14 cellular contexts compared by ENCODE assay signal in the genomic region with DNA sequence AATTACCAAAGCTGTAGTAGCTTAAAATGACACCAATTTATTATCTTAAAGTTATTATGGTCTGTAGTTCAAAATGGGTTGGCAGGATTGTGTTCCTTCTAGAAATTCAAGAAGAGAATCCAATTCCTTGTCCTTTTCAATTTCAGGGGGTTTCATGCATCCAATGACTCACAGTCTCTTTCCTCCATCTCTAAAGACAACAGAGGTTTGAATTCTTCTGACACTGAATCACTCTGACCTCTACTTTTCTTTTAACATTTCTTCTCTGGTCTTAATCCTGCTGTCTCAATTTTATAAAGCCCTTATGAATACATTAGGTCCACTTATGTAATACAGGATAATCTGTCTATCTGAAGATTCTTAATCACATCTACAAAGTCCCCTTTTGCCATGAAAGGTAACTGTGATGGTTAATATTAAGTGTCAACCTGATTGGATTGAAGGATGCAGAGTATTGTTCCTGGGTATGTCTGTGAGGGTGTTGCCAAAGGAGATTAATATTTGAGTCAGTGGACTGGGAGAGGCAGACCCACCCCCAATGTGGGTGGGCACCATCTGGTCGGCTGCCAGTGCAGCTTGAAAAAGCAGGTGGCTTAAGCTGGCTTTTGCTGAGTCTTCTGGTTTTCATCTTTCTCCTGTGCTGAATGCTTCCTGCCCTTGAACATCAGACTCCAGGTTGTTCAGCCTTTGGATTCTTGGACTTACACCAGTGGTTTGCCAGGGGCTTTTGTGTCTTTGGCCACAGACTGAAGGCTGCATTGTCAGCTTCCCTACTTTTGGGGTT.
DNase-seq lines count a peak whose midpoint lies in the region; ATAC-seq, FAIRE-seq and TF ChIP-seq lines count a peak whose summit lies in the region.
"Had no signal": no experiment of that assay in that cellular context is flagged by ENCODE, and none has a peak within 500 bp of the region (broad histone marks: within the 10 kb centered on the region; RNA-seq: fewer than 3 reads in every experiment).

No MANE protein-coding gene starts in this region.

- dilution Hi-C loops in mammary epithelial cell (cut with HindIII; ENCODE audit: low sequenced_read_pairs), result no loop called here

- intact Hi-C loops in mammary epithelial cell (cut with micrococcal nuclease), result no loop called here
- intact Hi-C loops in Right ventricle myocardium inferior (cut with DNase I), result no loop called here

- H3K9ac ChIP-seq in mammary epithelial cell (ENCODE audit: insufficient read depth, low read length), result no peak overlapping the region

- no TSS peak for BruUV-seq in mammary epithelial cell (replicated peaks; lab: Mats Ljungman, UMichigan)

- H2AFZ ChIP-seq in mammary epithelial cell (ENCODE audit: low read depth, low read length), result no peak overlapping the region

- no peak for TF ChIP-seq CTCF in mammary epithelial cell (conservative IDR thresholded peaks at IDR 0.05 in 1 of 2, IDR thresholded peaks at IDR 0.05 in 1 of 2; ENCODE audit: extremely low read depth in 1 of 2, insufficient read depth in 1 of 2, low read depth in 1 of 2, low read length in 2 of 2)

- no peak overlapping the region for H3K4me2 ChIP-seq in mammary epithelial cell (ENCODE audit: insufficient read depth, low read depth, low read length)

- H3K4me3 ChIP-seq in mammary epithelial cell (replicated peaks in 1 of 3; ENCODE audit: insufficient read depth in 1 of 3, low read depth in 2 of 3, low read length in 3 of 3), result no peak overlapping the region
- H3K4me3 ChIP-seq in mesodermal cell (ENCODE audit: extremely low read depth, insufficient read depth, low read length, poor library complexity, severe bottlenecking), result no peak overlapping the region
- H3K4me3 ChIP-seq: body of pancreas, ovary had no signal

- WGBS in mammary epithelial cell (ENCODE audit: low coverage, missing lambda C conversion rate), result 0% methylated on average over 1 of the region's 1 CpG
- WGBS in mesodermal cell (ENCODE audit: insufficient coverage in 2 of 2), 2 experiments, result 100% methylated on average over 1 of the region's 1 CpG

- no peaks in the 10 kb centered on the region for H3K36me3 ChIP-seq in mammary epithelial cell (ENCODE audit: insufficient read depth, low read length)
- no peaks in the 10 kb centered on the region for H3K36me3 ChIP-seq in mesodermal cell (ENCODE audit: control insufficient read depth, insufficient read depth, low read length)
- H3K36me3 ChIP-seq: ovary had no signal

- in situ Hi-C loops in mammary epithelial cell (cut with MboI; ENCODE audit: low sequenced_read_pairs in 2 of 2), result no loop called here

- H3K4me1 ChIP-seq in mammary epithelial cell (ENCODE audit: insufficient read depth, low read length) (no peaks in the 10 kb centered on the region), mesodermal cell (ENCODE audit: control insufficient read depth, insufficient read depth, low read length, poor library complexity, severe bottlenecking) (peaks cover 21% of the 10 kb centered on the region)
- H3K4me1 ChIP-seq: body of pancreas had no signal

- H3K79me2 ChIP-seq in mammary epithelial cell (ENCODE audit: insufficient read depth, low read length), result no peaks in the 10 kb centered on the region

- CTCF ChIA-PET in mammary epithelial cell (lab: Charles Lee; ENCODE audit: low non-redundant PET), result no interaction called here

- peaks cover 2% of the 10 kb centered on the region for H3K27me3 ChIP-seq in mammary epithelial cell (ENCODE audit: insufficient read depth, low read length)
- H3K27me3 ChIP-seq: body of pancreas, ovary had no signal

- ATAC-seq in GM21723 (IDR thresholded peaks at IDR 0.05; ENCODE audit: unreplicated experiment) (no peak), Right ventricle myocardium inferior (no peak)
- ATAC-seq: body of pancreas had no signal

- no peak for TF ChIP-seq POLR2A in GM12892 (IDR thresholded peaks at IDR 0.05; ENCODE audit: low read depth, low read length)

- FAIRE-seq in GM12892 (lab: Jason Lieb, UNC), result no peak
- FAIRE-seq: GM12891 had no signal

- DNase-seq in COLO829 (ENCODE audit: low spot score), result peak; percentile 26
- peak; percentile 35 for DNase-seq in LoVo (ENCODE audit: low spot score)
- DNase-seq in mammary epithelial cell, result peak; percentile 14
- no peak for DNase-seq in NCI-H2029 (lab: John Stamatoyannopoulos, UW)
- no peak for DNase-seq in GM12892 (ENCODE audit: insufficient read length)
- DNase-seq in Right ventricle myocardium inferior (ENCODE audit: missing footprints), result no peak
- DNase-seq: activated CD4-positive, alpha-beta T cell treated with anti-CD3 and anti-CD28 coated beads for 1 hour; body of pancreas; NCI-H2081 treated with DMSO at 0.1 percent for 48 hours; ovary; stimulated activated CD8-positive, alpha-beta memory T cell treated with anti-CD3 and anti-CD28 coated beads, Interleukin-4, amount 100 ng/mL, for 48 hours had no signal

- H3K27ac ChIP-seq in mammary epithelial cell (ENCODE audit: insufficient read depth, low read depth, low read length), result no peak overlapping the region
- peak overlapping the region; percentile 76 for H3K27ac ChIP-seq in mesodermal cell (ENCODE audit: low read depth, low read length, severe bottlenecking)
- H3K27ac ChIP-seq: body of pancreas, ovary had no signal

- H3K9me3 ChIP-seq in mammary epithelial cell (replicated peaks; ENCODE audit: insufficient read depth, low read length), result no peaks in the 10 kb centered on the region
- no peaks in the 10 kb centered on the region for H3K9me3 ChIP-seq in mesodermal cell (ENCODE audit: control insufficient read depth, low read length)
- H3K9me3 ChIP-seq: body of pancreas, ovary had no signal

- no peaks in the 10 kb centered on the region for H4K20me1 ChIP-seq in mammary epithelial cell (ENCODE audit: insufficient read depth, low read length)

Comparison
In these comparisons a context has a peak if more than half of its experiments do, and no peak if none do; other contexts are left out.
1. DNase-seq: peak in COLO829 (single experiment), LoVo (single experiment) and mammary epithelial cell (single experiment); none in NCI-H2029 (single experiment), GM12892 (single experiment) and Right ventricle myocardium inferior (single experiment).